ENCODE assay signal across 13 cellular contexts in the genomic region with DNA sequence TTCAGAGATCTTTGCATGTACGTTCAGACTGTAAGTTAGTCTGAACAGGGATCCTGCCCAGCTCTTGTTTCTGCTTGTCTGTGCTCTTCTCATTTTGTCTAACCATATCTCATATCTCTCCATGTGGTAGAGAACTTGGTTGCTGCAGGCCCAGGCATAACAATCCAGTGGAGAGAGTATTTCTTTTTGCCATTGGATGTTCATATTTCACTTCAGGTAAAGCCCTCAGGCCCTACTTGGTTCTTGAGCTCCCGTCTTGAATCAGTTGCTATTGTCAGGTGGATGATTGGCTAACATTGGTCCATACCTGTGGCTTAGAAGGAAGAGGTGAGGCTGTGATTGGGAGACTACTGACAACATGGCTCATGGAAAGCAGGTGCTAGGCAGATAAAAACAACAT.
DNase-seq lines count a peak whose midpoint lies in the region; ATAC-seq, FAIRE-seq and TF ChIP-seq lines count a peak whose summit lies in the region.
"Had no signal": no experiment of that assay in that cellular context is flagged by ENCODE, and none has a peak within 500 bp of the region (broad histone marks: within the 10 kb centered on the region; RNA-seq: fewer than 3 reads in every experiment).

No MANE protein-coding gene starts in this region.

- H2BK15ac ChIP-seq in H1 (ENCODE audit: low read length), result no peak overlapping the region

- no peak for ATAC-seq in T-helper 17 cell

- H3K56ac ChIP-seq in H1 (replicated peaks; ENCODE audit: insufficient read length, low read depth, low read length), result no peak overlapping the region

- H3K9me3 ChIP-seq in H1 (ENCODE audit: insufficient read depth in 2 of 2, low read depth in 1 of 2, low read length in 1 of 2), result no peaks in the 10 kb centered on the region
- H3K9me3 ChIP-seq in T-helper 17 cell (ENCODE audit: control insufficient read depth, low read length, poor library complexity, severe bottlenecking), result no peaks in the 10 kb centered on the region
- H3K9me3 ChIP-seq: BLaER1 had no signal

- no peak overlapping the region for H3K4ac ChIP-seq in H1 (replicated peaks; ENCODE audit: insufficient read length, low read depth, low read length)

- peaks cover 0 to 3% (median 0%) of the 10 kb centered on the region in 4 experiments; a peak in 1 of 7 replicates for H3K4me1 ChIP-seq in H1 (replicated peaks in 1 of 4; ENCODE audit: control insufficient read depth in 3 of 4, insufficient read depth in 4 of 4, low read length in 3 of 4)
- H3K4me1 ChIP-seq: BLaER1 had no signal

- no peaks in the 10 kb centered on the region for H3K4me1 Mint-ChIP-seq in activated CD4-positive, alpha-beta T cell treated with anti-CD3 and anti-CD28 coated beads, Interleukin-2, amount 10 ng/mL, durations not matched to agents 7 days and 5 days
- no peaks in the 10 kb centered on the region for H3K4me1 Mint-ChIP-seq in T-helper 17 cell
- H3K4me1 Mint-ChIP-seq: IgD-negative memory B cell had no signal

- WGBS in H1 (ENCODE audit: extremely low coverage in 1 of 2, insufficient coverage in 1 of 2, insufficient read length in 1 of 2, insufficient replicate concordance in 2 of 2, low coverage in 1 of 2, low lambda C conversion rate in 2 of 2, missing lambda C conversion rate in 1 of 2), 2 experiments, result 98% methylated on average over 2 of the region's 2 CpGs; no CpG with 5 or more reads in 1 of the 2 experiments

- no peak overlapping the region for H3K23ac ChIP-seq in H1 (ENCODE audit: insufficient read length)

- TF ChIP-seq POLR2A in H1 (IDR thresholded peaks at IDR 0.05; ENCODE audit: control extremely low read depth in 1 of 2, low read depth in 2 of 2, low read length in 2 of 2), result no peak

- no peak overlapping the region for H3K9ac ChIP-seq in H1 (replicated peaks in 1 of 4; ENCODE audit: extremely low read depth in 1 of 4, low read depth in 3 of 4, low read length in 3 of 4)
- H3K9ac ChIP-seq: BLaER1 had no signal

- no peak overlapping the region for H3K14ac ChIP-seq in H1 (ENCODE audit: insufficient read length)

- H3K27ac Mint-ChIP-seq in activated CD4-positive, alpha-beta T cell treated with anti-CD3 and anti-CD28 coated beads, Interleukin-2, amount 10 ng/mL, durations not matched to agents 7 days and 5 days, result peak overlapping the region; percentile 19
- H3K27ac Mint-ChIP-seq in T-helper 17 cell, result no peak overlapping the region
- H3K27ac Mint-ChIP-seq: IgD-negative memory B cell had no signal

- H3K18ac ChIP-seq in H1 (ENCODE audit: extremely low read depth, low read length), result no peak overlapping the region

- FAIRE-seq in H1 (lab: Jason Lieb, UNC), result no peak

- no peaks in the 10 kb centered on the region for H3K27me3 ChIP-seq in H1 (replicated peaks in 1 of 4; ENCODE audit: control insufficient read depth in 3 of 4, extremely low read depth in 1 of 4, insufficient read depth in 3 of 4, low read length in 3 of 4)
- H3K27me3 ChIP-seq: BLaER1 had no signal

- H4K20me1 ChIP-seq in H1 (replicated peaks in 1 of 2; ENCODE audit: control insufficient read depth in 1 of 2, insufficient read depth in 2 of 2, low read length in 2 of 2), result no peaks in the 10 kb centered on the region
- H4K20me1 ChIP-seq: BLaER1 had no signal

- no peaks in the 10 kb centered on the region for H3K79me2 ChIP-seq in H1 (ENCODE audit: control insufficient read depth in 1 of 2, insufficient read depth in 2 of 2, low read length in 2 of 2)

- H4K8ac ChIP-seq in H1 (ENCODE audit: extremely low read depth, insufficient read depth, low read length), result no peak overlapping the region

- POLR2A ChIA-PET in activated CD4-positive, alpha-beta T cell treated with anti-CD3 and anti-CD28 coated beads, Interleukin-2, amount 10 ng/mL, durations not matched to agents 7 days and 5 days (lab: Charles Lee), result no interaction called here
- POLR2A ChIA-PET in H1 (lab: Charles Lee; ENCODE audit: partially characterized antibody), result no interaction called here

- H3K4me2 ChIP-seq in H1 (ENCODE audit: insufficient read depth in 1 of 2, low read depth in 2 of 2, low read length in 2 of 2), result no peak overlapping the region
- H3K4me2 ChIP-seq: BLaER1 had no signal

- no peaks in the 10 kb centered on the region for H3K23me2 ChIP-seq in H1 (ENCODE audit: low read depth, low read length)

- H2AFZ ChIP-seq in H1 (ENCODE audit: low read length), result 0 out of 2 replicates have a peak overlapping the region, but pooled peaks have one; percentile 62

- DNase-seq in activated CD4-positive, alpha-beta T cell treated with anti-CD3 and anti-CD28 coated beads, Interleukin-2, amount 10 ng/mL, durations not matched to agents 7 days and 5 days, result no peak
- DNase-seq in activated CD4-positive, alpha-beta T cell treated with anti-CD3 and anti-CD28 coated beads for 4 hours, result no peak
- no peak for DNase-seq in H1 (ENCODE audit: low read depth in 1 of 2, low spot score in 2 of 2)
- peak; percentile 22 for DNase-seq in iPS-NIHi11 (ENCODE audit: low spot score)
- no peak for DNase-seq in HuH-7 (ENCODE audit: low spot score)
- DNase-seq in glomerular visceral epithelial cell (ENCODE audit: extremely low spot score), result no peak
- DNase-seq in T-helper 17 cell, result no peak
- DNase-seq: 8988T, AML-193, DMS53, H7 had no signal

- no peak overlapping the region for H4K91ac ChIP-seq in H1 (replicated peaks; ENCODE audit: insufficient read length, low read length)

- H2AK5ac ChIP-seq in H1 (ENCODE audit: low read depth, low read length), result no peak overlapping the region

- H2BK12ac ChIP-seq in H1 (ENCODE audit: low read depth, low read length), result no peak overlapping the region

- H3K79me1 ChIP-seq in H1 (ENCODE audit: low read depth, low read length), result no peaks in the 10 kb centered on the region

- H2BK20ac ChIP-seq in H1 (ENCODE audit: low read length), result no peak overlapping the region

- H4K5ac ChIP-seq in H1 (ENCODE audit: insufficient read length, low read depth, low read length), result no peak overlapping the region

- TF ChIP-seq CTCF in H1 (IDR thresholded peaks at IDR 0.05; ENCODE audit: control extremely low read depth in 1 of 3, insufficient read depth in 1 of 3, low read depth in 1 of 3, low read length in 3 of 3), result no peak

- TF ChIP-seq RAD21 in H1 (IDR thresholded peaks at IDR 0.05 in 1 of 2, conservative IDR thresholded peaks at IDR 0.05 in 1 of 2; ENCODE audit: low read depth in 2 of 2, low read length in 2 of 2), result no peak

- no peak for TF ChIP-seq EP300 in H1 (IDR thresholded peaks at IDR 0.05; ENCODE audit: borderline replicate concordance in 1 of 2, low read depth in 2 of 2, low read length in 2 of 2)

- H3K9me3 Mint-ChIP-seq in activated CD4-positive, alpha-beta T cell treated with anti-CD3 and anti-CD28 coated beads, Interleukin-2, amount 10 ng/mL, durations not matched to agents 7 days and 5 days, result peaks cover 3% of the 10 kb centered on the region

- H3K27ac ChIP-seq in H1 (ENCODE audit: low read depth, low read length), result no peak overlapping the region
- H3K27ac ChIP-seq: BLaER1 had no signal

- no peaks in the 10 kb centered on the region for H3K27me3 Mint-ChIP-seq in activated CD4-positive, alpha-beta T cell treated with anti-CD3 and anti-CD28 coated beads, Interleukin-2, amount 10 ng/mL, durations not matched to agents 7 days and 5 days
- no peaks in the 10 kb centered on the region for H3K27me3 Mint-ChIP-seq in T-helper 17 cell
- H3K27me3 Mint-ChIP-seq: IgD-negative memory B cell had no signal

- no peak overlapping the region for H2BK120ac ChIP-seq in H1 (replicated peaks; ENCODE audit: low read depth, low read length)

- no peak overlapping the region for H3K4me3 Mint-ChIP-seq in activated CD4-positive, alpha-beta T cell treated with anti-CD3 and anti-CD28 coated beads, Interleukin-2, amount 10 ng/mL, durations not matched to agents 7 days and 5 days
- no peak overlapping the region for H3K4me3 Mint-ChIP-seq in T-helper 17 cell
- H3K4me3 Mint-ChIP-seq: IgD-negative memory B cell had no signal

- H3K4me3 ChIP-seq in H1 (ENCODE audit: extremely low read depth in 1 of 4, insufficient read depth in 2 of 4, low read depth in 3 of 4, low read length in 4 of 4), result no peak overlapping the region
- H3K4me3 ChIP-seq: BLaER1 had no signal

- no peak overlapping the region for H2BK5ac ChIP-seq in H1 (ENCODE audit: low read depth, low read length)

- CTCF ChIA-PET in activated CD4-positive, alpha-beta T cell treated with anti-CD3 and anti-CD28 coated beads, Interleukin-2, amount 10 ng/mL, durations not matched to agents 7 days and 5 days (lab: Charles Lee), result no interaction called here
- CTCF ChIA-PET in H1 (lab: Charles Lee; ENCODE audit: partially characterized antibody), result interaction anchor here (0.7 to 1.0 kb wide), 2 partner anchors 206 to 239 kb away, joined by 3 read pairs; no protein-coding TSS in a partner anchor

- H3K36me3 Mint-ChIP-seq in activated CD4-positive, alpha-beta T cell treated with anti-CD3 and anti-CD28 coated beads, Interleukin-2, amount 10 ng/mL, durations not matched to agents 7 days and 5 days (ENCODE audit: low read depth), result no peaks in the 10 kb centered on the region
- no peaks in the 10 kb centered on the region for H3K36me3 Mint-ChIP-seq in T-helper 17 cell (ENCODE audit: low read depth)

- H3K36me3 ChIP-seq in H1 (ENCODE audit: control insufficient read depth in 2 of 4, insufficient read depth in 4 of 4, low read length in 3 of 4), result no peaks in the 10 kb centered on the region
- H3K36me3 ChIP-seq: BLaER1 had no signal

TF ChIP-seq in H1, 55 proteins besides CTCF, POLR2A, EP300 and RAD21:
- TF ChIP-seq KDM5A (IDR thresholded peaks at IDR 0.05; ENCODE audit: low read length) (no peak), SAP30 (IDR thresholded peaks at IDR 0.05; ENCODE audit: insufficient read depth, insufficient replicate concordance, low read length) (no peak), BRCA1 (IDR thresholded peaks at IDR 0.05; ENCODE audit: low read depth, low read length) (no peak), HDAC6 (IDR thresholded peaks at IDR 0.05; ENCODE audit: low read depth, low read length) (no peak), EZH2 (IDR thresholded peaks at IDR 0.05; ENCODE audit: low read depth, low read length, severe bottlenecking) (no peak), SP1 (IDR thresholded peaks at IDR 0.05; ENCODE audit: low read depth, low read length) (no peak), NRF1 (IDR thresholded peaks at IDR 0.05; ENCODE audit: low read depth, low read length) (no peak), BCL11A (IDR thresholded peaks at IDR 0.05; ENCODE audit: low read depth in 2 of 2, low read length in 2 of 2) (no peak), MAFK (IDR thresholded peaks at IDR 0.05; ENCODE audit: low read depth, low read length) (no peak), CEBPB (IDR thresholded peaks at IDR 0.05; ENCODE audit: low read depth, low read length) (no peak), TAF1 (IDR thresholded peaks at IDR 0.05; ENCODE audit: low read depth, low read length) (no peak), HDAC2 (IDR thresholded peaks at IDR 0.05; ENCODE audit: borderline replicate concordance in 1 of 2, low read depth in 2 of 2, low read length in 2 of 2) (no peak), KDM1A (IDR thresholded peaks at IDR 0.05; ENCODE audit: borderline replicate concordance, low read length) (no peak)
